15 cellular contexts compared by ENCODE assay signal in genomic region chr9:76662476-76663281, GRCh38.
DNase-seq lines count a peak whose midpoint lies in the region; ATAC-seq and TF ChIP-seq lines count a peak whose summit lies in the region.
"Had no signal": no experiment of that assay in that cellular context is flagged by ENCODE, and none has a peak within 500 bp of the region (broad histone marks: within the 10 kb centered on the region; RNA-seq: fewer than 3 reads in every experiment).

No MANE protein-coding gene starts in this region.

- CTCF ChIA-PET in CD4-positive, alpha-beta T cell (lab: Charles Lee) = no interaction called here
- CTCF ChIA-PET in Caco-2 (lab: Charles Lee) = no interaction called here

- H3K4me1 Mint-ChIP-seq in nephron progenitor cell = peaks cover 21% of the 10 kb centered on the region
- H3K4me1 Mint-ChIP-seq in CD4-positive, alpha-beta T cell (ENCODE audit: low read depth) = peaks cover 6% of the 10 kb centered on the region
- no peaks in the 10 kb centered on the region for H3K4me1 Mint-ChIP-seq in Caco-2 (ENCODE audit: low read depth, unreplicated experiment)

- BruUV-seq in Caco-2 (replicated peaks; lab: Mats Ljungman, UMichigan) = no TSS peak

- H3K36me3 ChIP-seq in mucosa of descending colon (ENCODE audit: low read depth) (no peaks in the 10 kb centered on the region), Caco-2 (ENCODE audit: control insufficient read depth, insufficient read depth, low read length) (no peaks in the 10 kb centered on the region)
- H3K36me3 ChIP-seq: heart right ventricle had no signal

- intact Hi-C loops in mucosa of descending colon (cut with DNase I, micrococcal nuclease) (loop anchor here in 1 of 2 donors (5.0 kb wide), 1 partner anchor 215 kb away; no protein-coding TSS in a partner anchor), Caco-2 (cut with micrococcal nuclease; ENCODE audit: unreplicated experiment) (no loop called here)
- intact Hi-C loops in CD4-positive, alpha-beta T cell (cut with DNase I, micrococcal nuclease) = no loop called here

- H3K27ac Mint-ChIP-seq in nephron progenitor cell = no peak overlapping the region
- H3K27ac Mint-ChIP-seq in CD4-positive, alpha-beta T cell = no peak overlapping the region
- H3K27ac Mint-ChIP-seq in Caco-2 (ENCODE audit: unreplicated experiment) = no peak overlapping the region
- H3K27ac Mint-ChIP-seq: stimulated activated naive B cell treated with anti-CD40 and anti-IgM and Interleukin-4, amounts not matched to agents 10 μg/mL and 1 μg/mL and 100 μg/mL, for 72 hours had no signal

- H3K27ac ChIP-seq in CD4-positive, alpha-beta T cell (ENCODE audit: low read depth, low read length) = no peak overlapping the region
- H3K27ac ChIP-seq: heart right ventricle, KMS-11 had no signal

- peaks cover 5% of the 10 kb centered on the region for H3K27me3 Mint-ChIP-seq in nephron progenitor cell (ENCODE audit: low read depth, poor library complexity)
- H3K27me3 Mint-ChIP-seq in CD4-positive, alpha-beta T cell = peaks cover 4% of the 10 kb centered on the region
- H3K27me3 Mint-ChIP-seq in Caco-2 (ENCODE audit: insufficient read depth, unreplicated experiment) = no peaks in the 10 kb centered on the region
- H3K27me3 Mint-ChIP-seq: stimulated activated naive B cell treated with anti-CD40 and anti-IgM and Interleukin-4, amounts not matched to agents 10 μg/mL and 1 μg/mL and 100 μg/mL, for 72 hours had no signal

- POLR2A ChIA-PET in CD4-positive, alpha-beta T cell (lab: Charles Lee) = no interaction called here
- POLR2A ChIA-PET in Caco-2 (lab: Charles Lee) = no interaction called here

- peak; percentile 60 for ATAC-seq in mucosa of descending colon
- ATAC-seq in CD4-positive, alpha-beta T cell (ENCODE audit: poor library complexity) = no peak
- ATAC-seq: heart right ventricle; stimulated activated naive B cell treated with anti-CD40 and anti-IgM and Interleukin-4, amounts not matched to agents 10 μg/mL and 1 μg/mL and 100 μg/mL, for 72 hours had no signal

- TF ChIP-seq CTCF in mucosa of descending colon (IDR thresholded peaks at IDR 0.05) (no peak), nephron progenitor cell (IDR thresholded peaks at IDR 0.05) (no peak), Caco-2 (IDR thresholded peaks at IDR 0.05; ENCODE audit: insufficient read depth in 1 of 2, low read depth in 1 of 2, low read length in 1 of 2, severe bottlenecking in 1 of 2, unreplicated experiment in 1 of 2) (no peak)
- no peak for TF ChIP-seq CTCF in CD4-positive, alpha-beta T cell (IDR thresholded peaks at IDR 0.05)

- H3K4me1 ChIP-seq in mucosa of descending colon (ENCODE audit: low read depth) (no peaks in the 10 kb centered on the region), Caco-2 (no peaks in the 10 kb centered on the region)

- H3K4me3 Mint-ChIP-seq in nephron progenitor cell = no peak overlapping the region
- H3K4me3 Mint-ChIP-seq in CD4-positive, alpha-beta T cell = no peak overlapping the region
- no peak overlapping the region for H3K4me3 Mint-ChIP-seq in Caco-2 (ENCODE audit: unreplicated experiment)
- H3K4me3 Mint-ChIP-seq: CD14-positive monocyte; stimulated activated naive B cell treated with anti-CD40 and anti-IgM and Interleukin-4, amounts not matched to agents 10 μg/mL and 1 μg/mL and 100 μg/mL, for 72 hours had no signal

- DNase-seq in ELR (ENCODE audit: low read depth) (peak; percentile 22), NCI-H1105 (lab: John Stamatoyannopoulos, UW) (peak; percentile 57), SW480 (ENCODE audit: low spot score) (peak; percentile 11), mucosa of descending colon (peak in 1 of 3 donors; percentile 36), nephron progenitor cell (no peak), amygdala (lab: John Stamatoyannopoulos, UW) (no peak), Caco-2 (no peak)
- DNase-seq in CD4-positive, alpha-beta T cell = no peak
- DNase-seq: effector memory CD4-positive, alpha-beta T cell; H7; heart right ventricle; stimulated activated naive B cell treated with anti-CD40 and anti-IgM and Interleukin-4, amounts not matched to agents 10 μg/mL and 1 μg/mL and 100 μg/mL, for 72 hours; T1000 had no signal

- H3K27me3 ChIP-seq in CD4-positive, alpha-beta T cell (ENCODE audit: control insufficient read depth, insufficient read depth, low read length) = no peaks in the 10 kb centered on the region
- no peaks in the 10 kb centered on the region for H3K27me3 ChIP-seq in Caco-2 (replicated peaks; ENCODE audit: control insufficient read depth, insufficient read depth, low read length)
- H3K27me3 ChIP-seq: heart right ventricle had no signal

- H3K4me3 ChIP-seq in mucosa of descending colon = no peak overlapping the region
- H3K4me3 ChIP-seq in Caco-2 (ENCODE audit: low read depth, low read length) = no peak overlapping the region
- H3K4me3 ChIP-seq: heart right ventricle had no signal

- no peaks in the 10 kb centered on the region for H3K9me3 ChIP-seq in mucosa of descending colon
- H3K9me3 ChIP-seq in CD4-positive, alpha-beta T cell (ENCODE audit: control insufficient read depth, low read length) = no peaks in the 10 kb centered on the region
- no peaks in the 10 kb centered on the region for H3K9me3 ChIP-seq in Caco-2

- H3K36me3 Mint-ChIP-seq in nephron progenitor cell (ENCODE audit: low read depth) (no peaks in the 10 kb centered on the region), Caco-2 (ENCODE audit: insufficient read depth, unreplicated experiment) (no peaks in the 10 kb centered on the region)
- H3K36me3 Mint-ChIP-seq in CD4-positive, alpha-beta T cell (ENCODE audit: low read depth) = no peaks in the 10 kb centered on the region

- H3K9me3 Mint-ChIP-seq in nephron progenitor cell = peaks cover 20% of the 10 kb centered on the region
- no peaks in the 10 kb centered on the region for H3K9me3 Mint-ChIP-seq in CD4-positive, alpha-beta T cell
- H3K9me3 Mint-ChIP-seq in Caco-2 (ENCODE audit: unreplicated experiment) = no peaks in the 10 kb centered on the region

Comparison
In these comparisons a context has a peak if more than half of its experiments do, and no peak if none do; other contexts are left out.
1. DNase-seq: peak in ELR (single experiment), NCI-H1105 (single experiment) and SW480 (single experiment); none in nephron progenitor cell (single experiment), amygdala (0 of 56), CD4-positive, alpha-beta T cell (0 of 10) and Caco-2 (0 of 2).